ENCODE assay signal across 1 cellular context in genomic region chr5:73508521-73508920, GRCh38. TPM values are rescaled to one million over a fixed set of nuclear protein-coding genes. Genes with fewer than 3 reads are reported as not detected.
"Had no signal": no experiment of that assay in that cellular context is flagged by ENCODE, and none has a peak within 500 bp of the region (broad histone marks: within the 10 kb centered on the region; RNA-seq: fewer than 3 reads in every experiment).

No MANE protein-coding gene starts in this region.

RNA-seq across cellular contexts. Expression of gene FOXD1, which starts 59.9 kb away (rescaled TPM):
- total RNA-seq: transverse colon had no signal
